ENCODE assay signal across 24 cellular contexts in the genomic region with DNA sequence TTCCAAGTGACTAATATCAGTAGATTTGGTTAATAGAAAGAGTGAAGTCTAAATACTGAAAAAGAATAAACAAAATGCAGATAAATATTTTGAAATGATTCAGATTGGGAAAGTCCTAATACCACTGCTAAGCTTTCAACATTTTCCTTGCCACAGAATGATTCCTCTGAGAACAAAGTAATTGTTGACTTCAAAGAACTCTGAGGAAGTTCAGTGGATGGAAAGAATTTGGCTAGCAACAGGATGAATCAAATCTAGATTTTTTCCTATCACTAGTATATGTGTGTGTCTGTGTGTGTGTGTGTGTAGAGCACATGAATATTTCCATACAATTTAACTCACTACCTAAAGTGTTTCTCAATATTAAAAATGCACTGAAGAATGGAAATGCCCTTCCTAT.
DNase-seq lines count a peak whose midpoint lies in the region; ATAC-seq and TF ChIP-seq lines count a peak whose summit lies in the region.
"Had no signal": no experiment of that assay in that cellular context is flagged by ENCODE, and none has a peak within 500 bp of the region (broad histone marks: within the 10 kb centered on the region; RNA-seq: fewer than 3 reads in every experiment).

No MANE protein-coding gene starts in this region.

- 0 out of 2 replicates have a peak overlapping the region, but pooled peaks have one; percentile 39 for H2AFZ ChIP-seq in SK-N-SH (ENCODE audit: low read depth)

- no peak overlapping the region for H3K4me2 ChIP-seq in SK-N-SH

- H3K27me3 ChIP-seq in SK-N-SH (ENCODE audit: insufficient read depth) (no peaks in the 10 kb centered on the region), adipocyte (replicated peaks; ENCODE audit: control insufficient read depth, insufficient read depth, low read length) (peaks cover 10% of the 10 kb centered on the region), esophagus muscularis mucosa (no peaks in the 10 kb centered on the region)
- H3K27me3 ChIP-seq: neutrophil, tibial nerve had no signal

- in situ Hi-C loops in G401 (cut with HindIII; ENCODE audit: low sequenced_read_pairs) = no loop called here

- TF ChIP-seq POLR2A in esophagus muscularis mucosa (IDR thresholded peaks at IDR 0.05; ENCODE audit: low read depth) = no peak

- ATAC-seq in SK-N-SH treated with all-trans-retinoic acid at 6 μM for 48 hours (no peak), GM18870 (IDR thresholded peaks at IDR 0.05; ENCODE audit: unreplicated experiment) (no peak)
- ATAC-seq: stimulated activated naive CD8-positive, alpha-beta T cell treated with anti-CD3 and anti-CD28 coated beads, Interleukin-15, amount 100 ng/mL, for 72 hours had no signal

- H3K4me3 ChIP-seq in SK-N-SH (ENCODE audit: low read depth in 2 of 2, low read length in 1 of 2) (no peak overlapping the region), adipocyte (ENCODE audit: low read length) (no peak overlapping the region), fibroblast of pulmonary artery (replicated peaks; ENCODE audit: low read depth, low read length) (no peak overlapping the region), esophagus muscularis mucosa (no peak overlapping the region)
- H3K4me3 ChIP-seq: K562, tibial nerve had no signal

- H3K79me2 ChIP-seq in SK-N-SH (ENCODE audit: insufficient read depth) = no peaks in the 10 kb centered on the region

- CTCF ChIA-PET in SK-N-SH (lab: Yijun Ruan, JAX) = no interaction called here

- no peak for TF ChIP-seq EP300 in SK-N-SH (IDR thresholded peaks at IDR 0.05; ENCODE audit: borderline replicate concordance in 1 of 2, low read depth in 1 of 2, low read length in 1 of 2)
- no peak for TF ChIP-seq EP300 in esophagus muscularis mucosa (IDR thresholded peaks at IDR 0.05)

- DNase-seq in SK-N-SH (no peak), adipocyte (ENCODE audit: low read depth) (peak; percentile 66), fibroblast of pulmonary artery (ENCODE audit: low read depth) (peak; percentile 20), stromal cell of bone marrow (ENCODE audit: low read depth) (peak; percentile 58), G401 (ENCODE audit: low spot score) (no peak), esophagus muscularis mucosa (ENCODE audit: extremely low spot score) (no peak)
- DNase-seq: activated CD4-positive, alpha-beta memory T cell treated with anti-CD3 and anti-CD28 coated beads, Interleukin-2, amount 10 ng/mL, durations not matched to agents 7 days and 5 days; activated CD4-positive, CD25-positive, alpha-beta regulatory T cell; activated gamma-delta T cell treated with Interleukin-2 at 50 U/mL for 16 hours; EL; kidney glomerular epithelial cell; MV-4-11; NCI-H1694; NCI-H2171 treated with DMSO at 0.1 percent for 48 hours; NCI-H526 treated with DMSO at 0.1 percent for 48 hours; stimulated activated naive CD8-positive, alpha-beta T cell treated with anti-CD3 and anti-CD28 coated beads, Interleukin-15, amount 100 ng/mL, for 72 hours; T1000 had no signal

- H4K20me1 ChIP-seq in SK-N-SH (ENCODE audit: insufficient read depth) = no peaks in the 10 kb centered on the region

- H3K36me3 ChIP-seq in SK-N-SH (replicated peaks in 1 of 2; ENCODE audit: control insufficient read depth in 1 of 2, insufficient read depth in 2 of 2, low read length in 1 of 2) (no peaks in the 10 kb centered on the region), adipocyte (ENCODE audit: control insufficient read depth, insufficient read depth, low read length, severe bottlenecking) (no peaks in the 10 kb centered on the region), esophagus muscularis mucosa (no peaks in the 10 kb centered on the region)
- H3K36me3 ChIP-seq: neutrophil, tibial nerve had no signal

- TF ChIP-seq CTCF in SK-N-SH (IDR thresholded peaks at IDR 0.05) = no peak
- no peak for TF ChIP-seq CTCF in fibroblast of pulmonary artery (IDR thresholded peaks at IDR 0.05; ENCODE audit: low read length, missing control alignments)
- no peak for TF ChIP-seq CTCF in esophagus muscularis mucosa (IDR thresholded peaks at IDR 0.05)

- H3K9me2 ChIP-seq in SK-N-SH = no peaks in the 10 kb centered on the region

- TF ChIP-seq RAD21 in SK-N-SH (IDR thresholded peaks at IDR 0.05; ENCODE audit: low read length) = no peak

- H3F3A ChIP-seq in SK-N-SH (replicated peaks; ENCODE audit: insufficient read depth) = no peaks in the 10 kb centered on the region

- H3K9me3 ChIP-seq in SK-N-SH (no peaks in the 10 kb centered on the region), adipocyte (ENCODE audit: control insufficient read depth, low read length) (no peaks in the 10 kb centered on the region), esophagus muscularis mucosa (no peaks in the 10 kb centered on the region)
- H3K9me3 ChIP-seq: neutrophil, tibial nerve had no signal

- intact Hi-C loops in esophagus muscularis mucosa (cut with DNase I) = no loop called here

- no peak overlapping the region for H3K9ac ChIP-seq in SK-N-SH
- no peak overlapping the region for H3K9ac ChIP-seq in adipocyte (ENCODE audit: low read length)

- H3K27ac ChIP-seq in SK-N-SH (ENCODE audit: low read depth in 2 of 2, low read length in 1 of 2) (peak overlapping the region in 1 of 2 experiments; percentile 21; a peak in 1 of 4 replicates), esophagus muscularis mucosa (replicated peaks in 1 of 4) (no peak overlapping the region)
- H3K27ac ChIP-seq: 22Rv1, epithelial cell of prostate, neutrophil, tibial nerve had no signal

- POLR2A ChIA-PET in SK-N-SH (lab: Yijun Ruan, JAX) = no interaction called here

- H3K4me1 ChIP-seq in SK-N-SH (ENCODE audit: control insufficient read depth in 1 of 2, insufficient read depth in 2 of 2, low read depth in 1 of 2, low read length in 1 of 2) (no peaks in the 10 kb centered on the region; a peak in 1 of 4 replicates), adipocyte (ENCODE audit: control insufficient read depth, insufficient read depth, low read length) (peaks cover 17% of the 10 kb centered on the region), esophagus muscularis mucosa (peaks cover 0 to 12% (median 10%) of the 10 kb centered on the region in 4 donors)

TF ChIP-seq in SK-N-SH, 30 proteins besides CTCF, POLR2A, EP300 and RAD21 (continues in another document):
- TF ChIP-seq REST (IDR thresholded peaks at IDR 0.05; ENCODE audit: low read depth, low read length) (no peak), SMC3 (IDR thresholded peaks at IDR 0.05; ENCODE audit: low read depth, low read length) (no peak)

TF ChIP-seq in SK-N-SH treated with all-trans-retinoic acid at 6 μM for 48 hours, 23 proteins besides CTCF, POLR2A, EP300 and RAD21:
- TF ChIP-seq ESRRG (CRISPR knock-in tag; IDR thresholded peaks at IDR 0.05) (no peak), TOX (CRISPR knock-in tag; IDR thresholded peaks at IDR 0.05; ENCODE audit: borderline replicate concordance) (no peak)

Comparison
In these comparisons a context has a peak if more than half of its experiments do, and no peak if none do; other contexts are left out.
1. DNase-seq: peak in adipocyte (single experiment), fibroblast of pulmonary artery (single experiment) and stromal cell of bone marrow (single experiment); none in SK-N-SH (single experiment), G401 (single experiment) and esophagus muscularis mucosa (single experiment).